ENCODE assay signal across 23 cellular contexts in genomic region chr5:112353678-112354077, GRCh38.
DNase-seq lines count a peak whose midpoint lies in the region; ATAC-seq and TF ChIP-seq lines count a peak whose summit lies in the region.
"Had no signal": no experiment of that assay in that cellular context is flagged by ENCODE, and none has a peak within 500 bp of the region (broad histone marks: within the 10 kb centered on the region; RNA-seq: fewer than 3 reads in every experiment).

No MANE protein-coding gene starts in this region.

- H3K9me3 Mint-ChIP-seq in GM23338 (no peaks in the 10 kb centered on the region), WTC11 (no peaks in the 10 kb centered on the region), natural killer cell (no peaks in the 10 kb centered on the region)
- no peaks in the 10 kb centered on the region for H3K9me3 Mint-ChIP-seq in activated naive CD8-positive, alpha-beta T cell treated with anti-CD3 and anti-CD28 coated beads for 36 hours
- H3K9me3 Mint-ChIP-seq: CD4-positive, alpha-beta T cell; CD8-positive, alpha-beta memory T cell had no signal

- ATAC-seq in GM23338 (peak; percentile 51; the same call in 2 of the 3 replicates), WTC11 (peak; percentile 59), natural killer cell (no peak)
- ATAC-seq: A549, GM12878 had no signal

- H3K79me2 ChIP-seq in GM23338 (replicated peaks; ENCODE audit: insufficient read depth) (no peaks in the 10 kb centered on the region), smooth muscle cell (ENCODE audit: low read depth) (peaks cover 2% of the 10 kb centered on the region)

- H3F3A ChIP-seq in GM23338 (replicated peaks; ENCODE audit: low read depth) (no peaks in the 10 kb centered on the region), smooth muscle cell (ENCODE audit: low read depth) (no peaks in the 10 kb centered on the region)

- no peaks in the 10 kb centered on the region for H3K9me2 ChIP-seq in GM23338 (ENCODE audit: insufficient read depth)

- H3K9me3 ChIP-seq in smooth muscle cell (replicated peaks; ENCODE audit: low read depth): no peaks in the 10 kb centered on the region
- H3K9me3 ChIP-seq: A549; BE2C; BLaER1 treated with 17β-estradiol and CSF1 and Interleukin-3, amounts not matched to agents 10 nM and 100 nM had no signal

- TF ChIP-seq CTCF in GM23338 (conservative IDR thresholded peaks at IDR 0.05; ENCODE audit: low read depth in 2 of 2) (no peak), WTC11 (IDR thresholded peaks at IDR 0.05) (no peak), natural killer cell (IDR thresholded peaks at IDR 0.05) (no peak), smooth muscle cell (IDR thresholded peaks at IDR 0.05; ENCODE audit: borderline replicate concordance, insufficient read depth, poor library complexity, severe bottlenecking) (no peak)

- H3K27me3 ChIP-seq in GM23338 (ENCODE audit: insufficient read depth) (no peaks in the 10 kb centered on the region), smooth muscle cell (ENCODE audit: low read depth) (no peaks in the 10 kb centered on the region)
- H3K27me3 ChIP-seq: BLaER1 treated with 17β-estradiol and CSF1 and Interleukin-3, amounts not matched to agents 10 nM and 100 nM had no signal

- H3K4me1 ChIP-seq in GM23338 (ENCODE audit: insufficient read depth) (peaks cover 11% of the 10 kb centered on the region), smooth muscle cell (ENCODE audit: low read depth) (no peaks in the 10 kb centered on the region)
- H3K4me1 ChIP-seq: A549; BE2C; BLaER1 treated with 17β-estradiol and CSF1 and Interleukin-3, amounts not matched to agents 10 nM and 100 nM had no signal

- no peak overlapping the region for H3K9ac ChIP-seq in smooth muscle cell (ENCODE audit: low read depth)
- H3K9ac ChIP-seq: BLaER1 treated with 17β-estradiol and CSF1 and Interleukin-3, amounts not matched to agents 10 nM and 100 nM had no signal

- H3K27me3 Mint-ChIP-seq in GM23338 (ENCODE audit: insufficient read depth, low read depth, poor library complexity) (no peaks in the 10 kb centered on the region), WTC11 (ENCODE audit: low read depth) (no peaks in the 10 kb centered on the region), natural killer cell (ENCODE audit: low read depth in 2 of 2) (no peaks in the 10 kb centered on the region)
- peaks cover 3% of the 10 kb centered on the region for H3K27me3 Mint-ChIP-seq in activated naive CD8-positive, alpha-beta T cell treated with anti-CD3 and anti-CD28 coated beads for 36 hours

- H3K27ac ChIP-seq in GM23338 (ENCODE audit: low read depth): no peak overlapping the region
- H3K27ac ChIP-seq in smooth muscle cell (ENCODE audit: low read depth): no peak overlapping the region
- H3K27ac ChIP-seq: A549; BLaER1 treated with 17β-estradiol and CSF1 and Interleukin-3, amounts not matched to agents 10 nM and 100 nM had no signal

- intact Hi-C loops in natural killer cell (cut with micrococcal nuclease): no loop called here

- H3K4me2 ChIP-seq in GM23338 (0 out of 2 replicates have a peak overlapping the region, but pooled peaks have one; percentile 49), smooth muscle cell (no peak overlapping the region)
- H3K4me2 ChIP-seq: A549; BLaER1 treated with 17β-estradiol and CSF1 and Interleukin-3, amounts not matched to agents 10 nM and 100 nM had no signal

- peaks cover 19% of the 10 kb centered on the region for H3K4me1 Mint-ChIP-seq in GM23338
- peaks cover 21% of the 10 kb centered on the region for H3K4me1 Mint-ChIP-seq in WTC11
- peaks cover 37 to 50% of the 10 kb centered on the region in 2 donors for H3K4me1 Mint-ChIP-seq in natural killer cell
- no peaks in the 10 kb centered on the region for H3K4me1 Mint-ChIP-seq in activated naive CD8-positive, alpha-beta T cell treated with anti-CD3 and anti-CD28 coated beads for 36 hours
- H3K4me1 Mint-ChIP-seq: CD14-positive monocyte had no signal

- CTCF ChIA-PET in WTC11 (lab: Charles Lee): no interaction called here

- H3K4me3 Mint-ChIP-seq in GM23338 (no peak overlapping the region), WTC11 (no peak overlapping the region), natural killer cell (peak overlapping the region; percentile 78)
- H3K4me3 Mint-ChIP-seq in activated naive CD8-positive, alpha-beta T cell treated with anti-CD3 and anti-CD28 coated beads for 36 hours: no peak overlapping the region
- H3K4me3 Mint-ChIP-seq: CD14-positive monocyte; CD4-positive, alpha-beta T cell; CD8-positive, alpha-beta memory T cell had no signal

- POLR2A ChIA-PET in WTC11 (lab: Charles Lee): no interaction called here

- no peak overlapping the region for H3K4me3 ChIP-seq in GM23338
- H3K4me3 ChIP-seq in smooth muscle cell: no peak overlapping the region
- H3K4me3 ChIP-seq: A549; BLaER1 treated with 17β-estradiol and CSF1 and Interleukin-3, amounts not matched to agents 10 nM and 100 nM; GM12878 had no signal

- H4K20me1 ChIP-seq in GM23338 (replicated peaks; ENCODE audit: insufficient read depth): no peaks in the 10 kb centered on the region
- H4K20me1 ChIP-seq in smooth muscle cell (ENCODE audit: low read depth): no peaks in the 10 kb centered on the region
- H4K20me1 ChIP-seq: BLaER1 treated with 17β-estradiol and CSF1 and Interleukin-3, amounts not matched to agents 10 nM and 100 nM had no signal

- H2AFZ ChIP-seq in GM23338 (no peak overlapping the region), smooth muscle cell (ENCODE audit: low read depth) (no peak overlapping the region)

- H3K27ac Mint-ChIP-seq in GM23338 (no peak overlapping the region), WTC11 (no peak overlapping the region), natural killer cell (peak overlapping the region; percentile 67 to 85)
- H3K27ac Mint-ChIP-seq in activated naive CD8-positive, alpha-beta T cell treated with anti-CD3 and anti-CD28 coated beads for 36 hours: no peak overlapping the region
- H3K27ac Mint-ChIP-seq: CD14-positive monocyte; CD4-positive, alpha-beta T cell; CD8-positive, alpha-beta memory T cell had no signal

- no peaks in the 10 kb centered on the region for H3K36me3 Mint-ChIP-seq in GM23338 (ENCODE audit: low read depth)
- no peaks in the 10 kb centered on the region for H3K36me3 Mint-ChIP-seq in WTC11
- H3K36me3 Mint-ChIP-seq in natural killer cell: no peaks in the 10 kb centered on the region
- H3K36me3 Mint-ChIP-seq in activated naive CD8-positive, alpha-beta T cell treated with anti-CD3 and anti-CD28 coated beads for 36 hours: no peaks in the 10 kb centered on the region
- H3K36me3 Mint-ChIP-seq: CD14-positive monocyte had no signal

- WGBS in smooth muscle cell (ENCODE audit: low lambda C conversion rate): 93% methylated on average over 3 of the region's 3 CpGs

- DNase-seq in GM23338 (ENCODE audit: low spot score) (no peak), WTC11 (ENCODE audit: low spot score) (no peak), natural killer cell (no peak), smooth muscle cell (lab: John Stamatoyannopoulos, UW; ENCODE audit: unreplicated experiment) (no peak)
- no peak for DNase-seq in activated CD4-positive, alpha-beta T cell treated with anti-CD3 and anti-CD28 coated beads for 48 hours
- no peak for DNase-seq in activated naive CD8-positive, alpha-beta T cell treated with anti-CD3 and anti-CD28 coated beads for 36 hours
- DNase-seq: 8988T; ACHN; AML-193; BE2C; CD4-positive, alpha-beta T cell; CD8-positive, alpha-beta memory T cell; DMS 273 treated with DMSO at 0.1 percent for 48 hours; DMS79; EL; GDM1; GOT3; H7; HCEC 1CT had no signal

- H3K36me3 ChIP-seq in GM23338 (ENCODE audit: insufficient read depth) (no peaks in the 10 kb centered on the region), smooth muscle cell (ENCODE audit: low read depth) (no peaks in the 10 kb centered on the region)
- H3K36me3 ChIP-seq: BE2C; BLaER1 treated with 17β-estradiol and CSF1 and Interleukin-3, amounts not matched to agents 10 nM and 100 nM had no signal

TF ChIP-seq in GM23338, 12 proteins besides CTCF, POLR2A, EP300 and RAD21 (continues in another document):
- TF ChIP-seq STAT1 (IDR thresholded peaks at IDR 0.05; ENCODE audit: unreplicated experiment): no peak
- no peak for TF ChIP-seq ZNF331 (CRISPR knock-in tag; IDR thresholded peaks at IDR 0.05; ENCODE audit: low read depth)

TF ChIP-seq in WTC11, 78 proteins besides CTCF, POLR2A, EP300 and RAD21:
- TF ChIP-seq RELA (CRISPR knock-in tag; IDR thresholded peaks at IDR 0.05; ENCODE audit: borderline replicate concordance): no peak
- TF ChIP-seq OVOL2 (CRISPR knock-in tag; IDR thresholded peaks at IDR 0.05; ENCODE audit: borderline replicate concordance): no peak
- no peak for TF ChIP-seq KAT7 (CRISPR knock-in tag; IDR thresholded peaks at IDR 0.05; ENCODE audit: borderline replicate concordance)
TF ChIP-seq in WTC11: peak in this region for 0.

Comparison
In these comparisons a context has a peak if more than half of its experiments do, and no peak if none do; other contexts are left out.
1. ATAC-seq: peak in GM23338 (single experiment) and WTC11 (single experiment); none in natural killer cell (0 of 3).
2. H3K27ac Mint-ChIP-seq: peak in natural killer cell (2 of 2); none in GM23338 (single experiment), WTC11 (single experiment) and activated naive CD8-positive, alpha-beta T cell treated with anti-CD3 and anti-CD28 coated beads for 36 hours (single experiment).